ENCODE assay signal across 8 cellular contexts in genomic region chr15:40569139-40569953, GRCh38. TPM values are rescaled to one million over a fixed set of nuclear protein-coding genes. Genes with fewer than 3 reads are reported as not detected.
DNase-seq lines count a peak whose midpoint lies in the region; ATAC-seq and TF ChIP-seq lines count a peak whose summit lies in the region.

TSS of gene RPUSD2 (plus strand) at chr15:40569299. CDS start at chr15:40569338, 39 bp downstream.

- in situ Hi-C loops in IMR-90 (cut with MboI; ENCODE audit: low sequenced_read_pairs) = no loop called here

- intact Hi-C loops in IMR-90 (cut with micrococcal nuclease) = no loop called here

- peak within 1 kb of the TSS; percentile 94 for H3K27ac ChIP-seq in CD4-positive, CD25-positive, alpha-beta regulatory T cell (ENCODE audit: insufficient read depth, low read length, poor library complexity, severe bottlenecking)
- peak within 1 kb of the TSS; percentile 78 for H3K27ac ChIP-seq in IMR-90 (ENCODE audit: insufficient read depth, low read length)

- peak; percentile 90 for TF ChIP-seq POLR2A in IMR-90 (IDR thresholded peaks at IDR 0.05; ENCODE audit: low read depth, low read length)

- CTCF ChIA-PET in IMR-90 (lab: Yijun Ruan, JAX) = interaction anchor here (0.6 to 1.0 kb wide), 2 partner anchors 11 to 289 kb away, joined by 3 to 6 read pairs; no protein-coding TSS in a partner anchor

- H3K14ac ChIP-seq in IMR-90 (replicated peaks; ENCODE audit: low read depth, low read length) = peak within 1 kb of the TSS; percentile 92

- H3K36me3 Mint-ChIP-seq in CD4-positive, CD25-positive, alpha-beta regulatory T cell = peaks cover 9% of the 10 kb centered on the region

- dilution Hi-C loops in IMR-90 (cut with HindIII; ENCODE audit: low sequenced_read_pairs, unreplicated experiment) = no loop called here

- no peak within 1 kb of the TSS for H2BK15ac ChIP-seq in IMR-90 (ENCODE audit: low read depth, low read length)

- H4K20me1 ChIP-seq in IMR-90 (ENCODE audit: insufficient read depth, low read length) = no peaks in the 10 kb centered on the region

- H4K91ac ChIP-seq in IMR-90 (ENCODE audit: insufficient read depth, low read depth, low read length) = peak within 1 kb of the TSS; percentile 57

- no peak within 1 kb of the TSS; the same call in 1 of the 2 replicates for H3K18ac ChIP-seq in IMR-90 (ENCODE audit: low read depth, low read length)

- H3K79me1 ChIP-seq in IMR-90 (ENCODE audit: low read depth in 1 of 2, low read length in 2 of 2) = peaks cover 11 to 40% of the 10 kb centered on the region in 2 experiments

- TF ChIP-seq RAD21 in IMR-90 (IDR thresholded peaks at IDR 0.05; ENCODE audit: low read length) = no peak

- ATAC-seq in CD4-positive, CD25-positive, alpha-beta regulatory T cell (ENCODE audit: low read depth in 2 of 2) = peak; percentile 61 to 67
- ATAC-seq in IMR-90 (ENCODE audit: low read depth) = peak; percentile 81

- peaks cover 28% of the 10 kb centered on the region for H3K4me1 ChIP-seq in CD4-positive, CD25-positive, alpha-beta regulatory T cell (ENCODE audit: control insufficient read depth, insufficient read depth, low read length, poor library complexity, severe bottlenecking)
- no peaks in the 10 kb centered on the region; the same call in 1 of the 2 replicates for H3K4me1 ChIP-seq in IMR-90 (ENCODE audit: control insufficient read depth, insufficient read depth, low read length)
- peaks cover 27% of the 10 kb centered on the region for H3K4me1 ChIP-seq in mononuclear cell (ENCODE audit: insufficient read depth, low read length)

- peak within 1 kb of the TSS; percentile 81 for H4K5ac ChIP-seq in IMR-90 (ENCODE audit: low read depth, low read length)

- peak within 1 kb of the TSS; percentile 82 for H2AK9ac ChIP-seq in IMR-90 (replicated peaks; ENCODE audit: low read depth, low read length, poor library complexity)

- peak within 1 kb of the TSS; percentile 86 for H3K9ac ChIP-seq in IMR-90 (ENCODE audit: low read depth, low read length)

- H3K36me3 ChIP-seq in CD4-positive, CD25-positive, alpha-beta regulatory T cell (ENCODE audit: control insufficient read depth, insufficient read depth, low read length) = peaks cover 22% of the 10 kb centered on the region
- H3K36me3 ChIP-seq in IMR-90 (ENCODE audit: control insufficient read depth, insufficient read depth, low read length) = peaks cover 16% of the 10 kb centered on the region

- H3K27ac Mint-ChIP-seq in CD4-positive, CD25-positive, alpha-beta regulatory T cell = peak within 1 kb of the TSS; percentile 94 to 99 (median 98)

- H3K9me3 Mint-ChIP-seq in CD4-positive, CD25-positive, alpha-beta regulatory T cell = peaks cover 0 to 1% (median 0%) of the 10 kb centered on the region in 7 donors

- TF ChIP-seq CTCF in GM20000 (IDR thresholded peaks at IDR 0.05; ENCODE audit: extremely low read depth, missing control alignments) (no peak), IMR-90 (conservative IDR thresholded peaks at IDR 0.05; ENCODE audit: low read depth, low read length) (no peak)

- H3K4me3 Mint-ChIP-seq in CD4-positive, CD25-positive, alpha-beta regulatory T cell = peak within 1 kb of the TSS; percentile 96 to 99 (median 98)

- peaks cover 22 to 59% (median 35%) of the 10 kb centered on the region in 4 donors for H3K4me1 Mint-ChIP-seq in CD4-positive, CD25-positive, alpha-beta regulatory T cell

- H2BK120ac ChIP-seq in IMR-90 (ENCODE audit: low read depth, low read length) = no peak within 1 kb of the TSS

- H3K23ac ChIP-seq in IMR-90 (ENCODE audit: low read depth, low read length) = peak within 1 kb of the TSS; percentile 68; the same call in 1 of the 2 replicates

- BruUV-seq in IMR-90 (replicated peaks; lab: Mats Ljungman, UMichigan) = TSS peak; percentile 66

- H3K4me3 ChIP-seq in CD4-positive, CD25-positive, alpha-beta regulatory T cell (ENCODE audit: low read depth, low read length) = peak within 1 kb of the TSS; percentile 87
- H3K4me3 ChIP-seq in IMR-90 (ENCODE audit: insufficient read depth, low read depth, low read length) = peak within 1 kb of the TSS; percentile 83
- peak within 1 kb of the TSS; percentile 83 for H3K4me3 ChIP-seq in mononuclear cell (ENCODE audit: low read length)

- peak within 1 kb of the TSS; percentile 68 for H2BK5ac ChIP-seq in IMR-90 (ENCODE audit: low read depth, low read length, poor library complexity, severe bottlenecking)

- H3K27me3 Mint-ChIP-seq in CD4-positive, CD25-positive, alpha-beta regulatory T cell = peaks cover 21% of the 10 kb centered on the region

- H3K4me2 ChIP-seq in IMR-90 (ENCODE audit: low read depth, low read length) = peak within 1 kb of the TSS; percentile 100

- peak within 1 kb of the TSS; percentile 99 for H2AFZ ChIP-seq in IMR-90 (replicated peaks; ENCODE audit: low read length, poor library complexity)

- H3K56ac ChIP-seq in IMR-90 (ENCODE audit: extremely low read depth, insufficient read depth, low read length) = peak within 1 kb of the TSS; percentile 63

- H3K9me1 ChIP-seq in IMR-90 (ENCODE audit: insufficient read depth, low read length) = peaks cover 5% of the 10 kb centered on the region

- 1% methylated on average over 18 of the region's 61 CpGs; no CpG with 5 or more reads in 1 of the 2 experiments for WGBS in IMR-90 (ENCODE audit: extremely low coverage in 2 of 2, insufficient read length in 1 of 2), 2 experiments

- H3K4ac ChIP-seq in IMR-90 (ENCODE audit: low read depth, low read length) = peak within 1 kb of the TSS; percentile 88

- H3K27me3 ChIP-seq in CD4-positive, CD25-positive, alpha-beta regulatory T cell (ENCODE audit: control insufficient read depth, insufficient read depth, low read length) = no peaks in the 10 kb centered on the region
- no peaks in the 10 kb centered on the region for H3K27me3 ChIP-seq in IMR-90 (ENCODE audit: control insufficient read depth, insufficient read depth, low read length)
- no peaks in the 10 kb centered on the region for H3K27me3 ChIP-seq in mononuclear cell (ENCODE audit: insufficient read depth, low read length)

- peak within 1 kb of the TSS; percentile 65 to 99 for H4K8ac ChIP-seq in IMR-90 (ENCODE audit: low read depth in 2 of 2, low read length in 2 of 2)

- H2AK5ac ChIP-seq in IMR-90 (ENCODE audit: low read depth, low read length) = 0 out of 2 replicates have a peak within 1 kb of the TSS, but pooled peaks have one; percentile 37

- H2BK20ac ChIP-seq in IMR-90 (ENCODE audit: low read depth, low read length) = no peak within 1 kb of the TSS

- H3K9me3 ChIP-seq in CD4-positive, CD25-positive, alpha-beta regulatory T cell (ENCODE audit: control insufficient read depth in 2 of 2, low read length in 2 of 2) = no peaks in the 10 kb centered on the region
- H3K9me3 ChIP-seq in IMR-90 (ENCODE audit: control insufficient read depth, insufficient read depth, low read length) = no peaks in the 10 kb centered on the region
- H3K9me3 ChIP-seq in mononuclear cell (ENCODE audit: low read depth, low read length) = no peaks in the 10 kb centered on the region

- DNase-seq in CD4-positive, CD25-positive, alpha-beta regulatory T cell = peak; percentile 90 to 94 (median 92)
- DNase-seq in GM20000 (ENCODE audit: low spot score) (peak; percentile 93), IMR-90 (peak; percentile 89), OCI-M1 (lab: John Stamatoyannopoulos, UW) (peak; percentile 96), epidermal melanocyte (ENCODE audit: insufficient read length, low spot score) (peak; percentile 90)
- peak; percentile 97 for DNase-seq in activated CD8-positive, alpha-beta memory T cell treated with anti-CD3 and anti-CD28 coated beads, Interleukin-2, amount 50 U/mL, for 48 hours
- DNase-seq in stimulated activated CD8-positive, alpha-beta memory T cell treated with anti-CD3 and anti-CD28 coated beads, Interleukin-2, amount 100 ng/mL, for 1 hour (ENCODE audit: low read depth in 2 of 2) = peak; percentile 79 to 81

- POLR2A ChIA-PET in IMR-90 (lab: Charles Lee; ENCODE audit: unreplicated experiment) = no interaction called here

TF ChIP-seq in IMR-90, 13 proteins besides CTCF, POLR2A, EP300 and RAD21:
- peak; percentile 98 for TF ChIP-seq MAZ (IDR thresholded peaks at IDR 0.05; ENCODE audit: borderline replicate concordance, low read depth, low read length)
- TF ChIP-seq NFE2L2 (IDR thresholded peaks at IDR 0.05; ENCODE audit: low read depth, low read length) = no peak
- no peak for TF ChIP-seq BHLHE40 (IDR thresholded peaks at IDR 0.05; ENCODE audit: low read depth, low read length)
- no peak for TF ChIP-seq FOS (IDR thresholded peaks at IDR 0.05; ENCODE audit: low read depth, low read length)
- no peak for TF ChIP-seq CHD1 (IDR thresholded peaks at IDR 0.05; ENCODE audit: low read depth, low read length)
- no peak for TF ChIP-seq MAFK (IDR thresholded peaks at IDR 0.05; ENCODE audit: low read depth, low read length)
- no peak for TF ChIP-seq CEBPB (IDR thresholded peaks at IDR 0.05; ENCODE audit: low read depth, low read length)
- peak; percentile 98 for TF ChIP-seq MXI1 (IDR thresholded peaks at IDR 0.05; ENCODE audit: borderline replicate concordance, low read depth, low read length)
- TF ChIP-seq ELK1 (IDR thresholded peaks at IDR 0.05; ENCODE audit: borderline replicate concordance, low read depth, low read length) = no peak

RNA-seq across cellular contexts. Expression of gene RPUSD2, which starts in this region (rescaled TPM):
- total RNA-seq in CD4-positive, CD25-positive, alpha-beta regulatory T cell = 13.5 TPM
- 10 to 100 TPM; 21.2 to 27.7 (median 25.6) TPM for polyA plus RNA-seq in CD4-positive, CD25-positive, alpha-beta regulatory T cell
- total RNA-seq in IMR-90 (2012; rRNA removed) = 11.9 and 13.4 TPM in 2 replicates
- 7.2 and 7.4 TPM in 2 replicates for polyA plus RNA-seq in IMR-90 (2012; rRNA removed)
- 8.1 and 8.6 TPM in 2 replicates for polyA plus RNA-seq in IMR-90 (2012; cell fraction: cytosol; rRNA removed)
- 3.1 and 4.9 TPM in 2 replicates for polyA plus RNA-seq in IMR-90 (2012; cell fraction: nucleus; rRNA removed; ENCODE audit: low replicate concordance)
- total RNA-seq in mononuclear cell = 17.4 TPM

Comparison
In these comparisons a context has a peak if more than half of its experiments do, and no peak if none do; other contexts are left out.
1. Peak in every context shown above with its lines: DNase-seq, ATAC-seq, H3K4me3 ChIP-seq and H3K27ac ChIP-seq.